ENCODE assay signal across 23 cellular contexts in the genomic region with DNA sequence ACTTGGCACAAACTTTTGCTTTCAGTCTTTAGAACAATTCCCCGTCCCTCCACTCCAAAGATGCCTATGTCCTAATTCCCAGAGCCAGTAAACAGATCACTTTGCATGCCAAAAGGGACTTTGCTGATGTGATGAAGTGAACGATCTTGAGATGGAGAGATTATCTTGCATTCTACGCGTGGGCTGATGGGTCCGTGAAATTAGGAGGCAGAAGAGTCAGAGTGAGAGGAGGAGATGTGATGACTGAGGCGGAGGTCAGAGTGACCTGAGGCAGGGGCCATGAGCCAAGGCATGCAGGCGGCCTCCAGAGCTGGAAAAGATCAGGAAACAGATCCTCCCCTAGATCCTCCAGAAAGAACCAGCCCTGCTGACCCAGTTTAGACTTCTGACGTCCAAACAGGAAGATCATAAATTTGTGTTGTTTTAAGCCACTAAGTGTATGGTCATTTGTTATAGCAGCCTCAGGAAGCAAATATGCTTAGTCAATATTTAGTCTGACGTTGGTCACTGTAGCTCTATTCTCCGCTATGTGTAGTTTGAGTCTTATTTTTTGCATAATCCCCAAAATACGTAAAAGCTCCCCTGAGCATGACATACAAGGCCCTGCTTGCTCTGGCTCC.
"Had no signal": no experiment of that assay in that cellular context is flagged by ENCODE, and none has a peak within 500 bp of the region (broad histone marks: within the 10 kb centered on the region; RNA-seq: fewer than 3 reads in every experiment).

No MANE protein-coding gene starts in this region.

- H3K4me1 Mint-ChIP-seq: WTC11 had no signal

- H3K27ac ChIP-seq: brain microvascular endothelial cell, cardiac muscle cell had no signal

- H3K9me3 Mint-ChIP-seq: activated naive CD4-positive, alpha-beta T cell treated with anti-CD3 and anti-CD28 coated beads for 36 hours; activated T-cell treated with anti-CD3 and anti-CD28 coated beads, Interleukin-2, amount 50 U/mL, for 24 hours had no signal

- DNase-seq: activated CD4-positive, alpha-beta T cell treated with anti-CD3 and anti-CD28 coated beads for 1 hour; activated CD4-positive, alpha-beta T cell treated with anti-CD3 and anti-CD28 coated beads, Interleukin-2, amount 10 ng/mL, durations not matched to agents 24 days and 14 days; activated CD4-positive, alpha-beta T cell treated with anti-CD3 and anti-CD28 coated beads, Interleukin-2, amount 50 U/mL, for 48 hours; activated CD8-positive, alpha-beta memory T cell treated with anti-CD3 and anti-CD28 coated beads, Interleukin-2, amount 10 ng/mL, durations not matched to agents 7 days and 5 days; activated effector memory CD4-positive, alpha-beta T cell treated with anti-CD3 and anti-CD28 coated beads, Interleukin-2, amount 50 U/mL, for 16 hours; activated naive CD4-positive, alpha-beta T cell treated with anti-CD3 and anti-CD28 coated beads for 36 hours; activated naive CD8-positive, alpha-beta T cell treated with anti-CD3 and anti-CD28 coated beads for 36 hours; activated T-cell treated with anti-CD3 and anti-CD28 coated beads, Interleukin-2, amount 50 U/mL, for 24 hours; brain microvascular endothelial cell; Karpas-422; MM.1S; NCI-H1105; NCI-H1436; NCI-H1694 treated with DMSO at 0.1 percent for 48 hours; NCI-H2029 treated with DMSO at 0.1 percent for 48 hours; NCI-H510A treated with DMSO at 0.1 percent for 48 hours; NCI-H69; NK-92 treated with Interleukin-12 subunit alpha and Interleukin-12 subunit beta, amount 100 ng/mL, for 24 hours; PC-3; SHP77 treated with DMSO at 0.1 percent for 48 hours had no signal

- H3K27me3 Mint-ChIP-seq: activated naive CD8-positive, alpha-beta T cell treated with anti-CD3 and anti-CD28 coated beads for 36 hours had no signal

- H3K36me3 ChIP-seq: brain microvascular endothelial cell, cardiac muscle cell had no signal

- ATAC-seq: activated CD8-positive, alpha-beta memory T cell treated with anti-CD3 and anti-CD28 coated beads, Interleukin-2, amount 10 ng/mL, durations not matched to agents 7 days and 5 days; PC-3; WTC11 had no signal

- H3K27me3 ChIP-seq: brain microvascular endothelial cell, cardiac muscle cell had no signal

- H3K27ac Mint-ChIP-seq: activated CD4-positive, alpha-beta T cell treated with anti-CD3 and anti-CD28 coated beads, Interleukin-2, amount 10 ng/mL, durations not matched to agents 24 days and 14 days; activated CD8-positive, alpha-beta memory T cell treated with anti-CD3 and anti-CD28 coated beads, Interleukin-2, amount 10 ng/mL, durations not matched to agents 7 days and 5 days; activated naive CD4-positive, alpha-beta T cell treated with anti-CD3 and anti-CD28 coated beads for 36 hours; activated naive CD8-positive, alpha-beta T cell treated with anti-CD3 and anti-CD28 coated beads for 36 hours; activated T-cell treated with anti-CD3 and anti-CD28 coated beads, Interleukin-2, amount 50 U/mL, for 24 hours; T-helper 1 cell treated with Interleukin-12 subunit alpha and Interleukin-12 subunit beta and Interleukin-4 antibody, amounts not matched to agents 30 μg/mL and 1 μg/mL, for 36 hours; WTC11 had no signal

- H3K4me3 Mint-ChIP-seq: activated CD4-positive, alpha-beta T cell treated with anti-CD3 and anti-CD28 coated beads, Interleukin-2, amount 10 ng/mL, durations not matched to agents 24 days and 14 days; activated CD8-positive, alpha-beta memory T cell treated with anti-CD3 and anti-CD28 coated beads, Interleukin-2, amount 10 ng/mL, durations not matched to agents 7 days and 5 days; activated naive CD4-positive, alpha-beta T cell treated with anti-CD3 and anti-CD28 coated beads for 36 hours; activated naive CD8-positive, alpha-beta T cell treated with anti-CD3 and anti-CD28 coated beads for 36 hours; activated T-cell treated with anti-CD3 and anti-CD28 coated beads, Interleukin-2, amount 50 U/mL, for 24 hours; T-helper 1 cell treated with Interleukin-12 subunit alpha and Interleukin-12 subunit beta and Interleukin-4 antibody, amounts not matched to agents 30 μg/mL and 1 μg/mL, for 36 hours; WTC11 had no signal

- H3K4me3 ChIP-seq: cardiac muscle cell had no signal
